11 cellular contexts compared by ENCODE assay signal in the genomic region with DNA sequence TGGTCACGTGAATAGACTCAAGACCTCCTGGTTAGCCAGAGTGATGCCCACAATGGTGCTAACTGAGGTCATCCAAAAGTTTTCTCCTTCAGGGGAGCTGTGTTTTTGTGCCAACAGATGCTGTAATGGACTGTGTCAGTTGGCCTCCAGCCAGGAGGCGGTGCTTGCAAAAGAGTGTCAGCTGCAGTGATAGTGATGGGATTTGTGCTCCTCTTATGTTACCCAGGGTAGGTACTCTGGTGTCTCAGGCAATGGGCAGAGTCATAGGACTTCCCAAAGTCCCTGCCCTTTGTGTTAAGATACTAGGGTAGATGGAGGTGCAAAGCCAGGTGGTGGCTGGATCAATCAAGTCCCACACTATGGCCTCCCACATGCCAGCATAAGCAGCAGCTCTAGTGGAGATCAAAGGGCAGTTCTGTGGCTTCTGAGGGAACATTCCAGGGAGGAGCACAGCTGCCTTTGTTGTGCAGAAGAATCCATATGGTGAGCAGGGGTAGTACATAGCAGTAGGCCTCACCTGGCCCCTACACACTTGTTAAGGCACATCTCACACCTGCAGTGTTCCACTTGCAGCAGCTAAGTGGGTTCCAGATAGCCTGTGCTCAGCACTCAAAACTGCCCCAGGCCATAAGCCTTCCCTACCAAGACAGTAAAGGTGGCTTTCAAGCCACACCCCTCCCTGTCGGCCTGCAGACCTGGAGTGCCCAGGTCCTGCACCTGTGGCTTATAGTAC. TPM values are rescaled to one million over a fixed set of nuclear protein-coding genes. Genes with fewer than 3 reads are reported as not detected.
A peak's percentile ranks its signal among the peaks of the same experiment; 100 is the strongest.
DNase-seq lines count a peak whose midpoint lies in the region; ATAC-seq, FAIRE-seq and TF ChIP-seq lines count a peak whose summit lies in the region.
"Had no signal": no experiment of that assay in that cellular context is flagged by ENCODE, and none has a peak within 500 bp of the region (broad histone marks: within the 10 kb centered on the region; RNA-seq: fewer than 3 reads in every experiment).

No MANE protein-coding gene starts in this region.

- H3K4me1 Mint-ChIP-seq in activated naive CD8-positive, alpha-beta T cell treated with anti-CD3 and anti-CD28 coated beads, Interleukin-2, amount 50 U/mL, for 24 hours = no peaks in the 10 kb centered on the region
- H3K4me1 Mint-ChIP-seq: activated CD4-positive, alpha-beta memory T cell treated with anti-CD3 and anti-CD28 coated beads, Interleukin-2, amount 10 ng/mL, durations not matched to agents 7 days and 5 days had no signal

- peak in 1 of 2 experiments; percentile 58; a peak in 3 of 4 replicates for TF ChIP-seq POLR2A in HepG2 (IDR thresholded peaks at IDR 0.05; ENCODE audit: insufficient read depth in 1 of 2, low read depth in 2 of 2, low read length in 2 of 2)

- TF ChIP-seq EP300 in HepG2 (IDR thresholded peaks at IDR 0.05; ENCODE audit: low read depth in 2 of 2, low read length in 2 of 2) (peak; percentile 47 to 77; a peak in 3 of 4 replicates), HepG2 (CRISPR knock-in tag; IDR thresholded peaks at IDR 0.05; ENCODE audit: borderline replicate concordance) (peak; percentile 80)

- H3K27me3 ChIP-seq in DND-41 (ENCODE audit: insufficient read depth, low read length, poor library complexity) = no peaks in the 10 kb centered on the region
- no peaks in the 10 kb centered on the region for H3K27me3 ChIP-seq in MG63
- no peaks in the 10 kb centered on the region for H3K27me3 ChIP-seq in HepG2 (ENCODE audit: control insufficient read depth in 1 of 2, insufficient read depth in 2 of 2, low read length in 2 of 2)

- peak; percentile 30 for DNase-seq in DND-41
- DNase-seq in MG63 = peak; percentile 8
- no peak for DNase-seq in activated naive CD8-positive, alpha-beta T cell treated with anti-CD3 and anti-CD28 coated beads, Interleukin-2, amount 50 U/mL, for 24 hours
- peak; percentile 96 for DNase-seq in HepG2 (ENCODE audit: low spot score)
- no peak for DNase-seq in NK-92 (lab: John Stamatoyannopoulos, UW; ENCODE audit: unreplicated experiment)
- no peak for DNase-seq in occipital lobe (lab: John Stamatoyannopoulos, UW)
- DNase-seq in RCC 7860 (ENCODE audit: low spot score) = no peak
- DNase-seq: activated CD4-positive, alpha-beta memory T cell treated with anti-CD3 and anti-CD28 coated beads, Interleukin-2, amount 10 ng/mL, durations not matched to agents 7 days and 5 days; cerebellar nuclear complex; stimulated activated naive CD4-positive, alpha-beta T cell had no signal

- BruUV-seq in HepG2 (replicated peaks; lab: Mats Ljungman, UMichigan) = no TSS peak

- peak overlapping the region; percentile 46 for H3K27ac ChIP-seq in DND-41 (ENCODE audit: low read length)
- H3K27ac ChIP-seq in HepG2 (ENCODE audit: extremely low read length, insufficient read depth, low read length) = peak overlapping the region; percentile 76

- no peaks in the 10 kb centered on the region for H3K36me3 Mint-ChIP-seq in activated naive CD8-positive, alpha-beta T cell treated with anti-CD3 and anti-CD28 coated beads, Interleukin-2, amount 50 U/mL, for 24 hours (ENCODE audit: low read depth)

- H3K9ac ChIP-seq in DND-41 (ENCODE audit: low read depth, low read length) (no peak overlapping the region), HepG2 (ENCODE audit: insufficient read depth, low read depth, low read length) (peak overlapping the region; percentile 56)

- no peaks in the 10 kb centered on the region for H3K27me3 Mint-ChIP-seq in activated naive CD8-positive, alpha-beta T cell treated with anti-CD3 and anti-CD28 coated beads, Interleukin-2, amount 50 U/mL, for 24 hours
- H3K27me3 Mint-ChIP-seq: activated CD4-positive, alpha-beta memory T cell treated with anti-CD3 and anti-CD28 coated beads, Interleukin-2, amount 10 ng/mL, durations not matched to agents 7 days and 5 days had no signal

- H3K9me3 ChIP-seq in DND-41 (ENCODE audit: insufficient read depth, low read length, severe bottlenecking) (no peaks in the 10 kb centered on the region), MG63 (no peaks in the 10 kb centered on the region), HepG2 (ENCODE audit: low read length) (no peaks in the 10 kb centered on the region)

- intact Hi-C loops in HepG2 (cut with micrococcal nuclease; ENCODE audit: unreplicated experiment) = loop anchor here (1.0 to 2.0 kb wide), 5 partner anchors 10 to 188 kb away; a partner anchor contains a TSS

- H3K79me2 ChIP-seq in DND-41 (ENCODE audit: insufficient read depth, low read length) (no peaks in the 10 kb centered on the region), HepG2 (ENCODE audit: insufficient read depth, low read length) (peaks cover 2% of the 10 kb centered on the region)

- TF ChIP-seq CTCF in DND-41 (IDR thresholded peaks at IDR 0.05; ENCODE audit: borderline replicate concordance, extremely low read depth, low read length, poor library complexity, severe bottlenecking) = no peak
- no peak for TF ChIP-seq CTCF in HepG2 (CRISPR knock-in tag; IDR thresholded peaks at IDR 0.05)

- 34% methylated on average over 3 of the region's 3 CpGs for WGBS in HepG2 (ENCODE audit: low lambda C conversion rate)

- no peak overlapping the region for H2AFZ ChIP-seq in DND-41 (ENCODE audit: low read depth, low read length)
- H2AFZ ChIP-seq in HepG2 (ENCODE audit: low read length) = peak overlapping the region; percentile 67

- CTCF ChIA-PET in HepG2 (lab: Yijun Ruan, JAX; ENCODE audit: low intra/inter-chr PET ratio, low total read pairs) = no interaction called here

- no peak overlapping the region for H3K4me3 Mint-ChIP-seq in activated naive CD8-positive, alpha-beta T cell treated with anti-CD3 and anti-CD28 coated beads, Interleukin-2, amount 50 U/mL, for 24 hours
- H3K4me3 Mint-ChIP-seq: activated CD4-positive, alpha-beta memory T cell treated with anti-CD3 and anti-CD28 coated beads, Interleukin-2, amount 10 ng/mL, durations not matched to agents 7 days and 5 days had no signal

- H3K4me1 ChIP-seq in DND-41 (ENCODE audit: insufficient read depth, low read length) (peaks cover 26% of the 10 kb centered on the region), HepG2 (ENCODE audit: insufficient read depth, low read length) (peaks cover 34% of the 10 kb centered on the region)

- FAIRE-seq in HepG2 (lab: Jason Lieb, UNC) (peak; percentile 83), RCC 7860 (lab: Jason Lieb, UNC) (no peak)

- no peak overlapping the region for H3K27ac Mint-ChIP-seq in activated naive CD8-positive, alpha-beta T cell treated with anti-CD3 and anti-CD28 coated beads, Interleukin-2, amount 50 U/mL, for 24 hours
- H3K27ac Mint-ChIP-seq: activated CD4-positive, alpha-beta memory T cell treated with anti-CD3 and anti-CD28 coated beads, Interleukin-2, amount 10 ng/mL, durations not matched to agents 7 days and 5 days had no signal

- POLR2A ChIA-PET in HepG2 (lab: Yijun Ruan, JAX) = interaction anchor here (0.9 to 3.1 kb wide), 14 partner anchors 10 to 195 kb away, joined by 3 to 55 read pairs (median 6); a partner anchor contains a TSS

- ATAC-seq in DND-41 (ENCODE audit: insufficient read depth, low read depth) (peak; percentile 54), HepG2 (peak; percentile 97), GM18907 (IDR thresholded peaks at IDR 0.05; ENCODE audit: unreplicated experiment) (no peak)
- peak; percentile 12 for ATAC-seq in activated naive CD8-positive, alpha-beta T cell treated with anti-CD3 and anti-CD28 coated beads, Interleukin-2, amount 50 U/mL, for 24 hours

- TF ChIP-seq RAD21 in HepG2 (CRISPR knock-in tag; IDR thresholded peaks at IDR 0.05) = no peak

- H3K4me3 ChIP-seq in DND-41 (ENCODE audit: low read depth in 1 of 2, low read length in 2 of 2) (no peak overlapping the region), MG63 (no peak overlapping the region), HepG2 (replicated peaks in 1 of 3; ENCODE audit: insufficient read depth in 1 of 3, low read depth in 2 of 3, low read length in 3 of 3) (peak overlapping the region in 2 of 3 experiments; percentile 17 to 60; a peak in 3 of 6 replicates)

- H3K9me3 Mint-ChIP-seq in activated naive CD8-positive, alpha-beta T cell treated with anti-CD3 and anti-CD28 coated beads, Interleukin-2, amount 50 U/mL, for 24 hours = no peaks in the 10 kb centered on the region
- H3K9me3 Mint-ChIP-seq: activated CD4-positive, alpha-beta memory T cell treated with anti-CD3 and anti-CD28 coated beads, Interleukin-2, amount 10 ng/mL, durations not matched to agents 7 days and 5 days had no signal

- no peaks in the 10 kb centered on the region for H3K36me3 ChIP-seq in DND-41 (ENCODE audit: insufficient read depth, low read length)
- no peaks in the 10 kb centered on the region for H3K36me3 ChIP-seq in MG63
- H3K36me3 ChIP-seq in HepG2 (replicated peaks in 1 of 2; ENCODE audit: control insufficient read depth in 1 of 2, insufficient read depth in 2 of 2, low read length in 2 of 2) = no peaks in the 10 kb centered on the region

- H4K20me1 ChIP-seq in DND-41 (ENCODE audit: insufficient read depth, low read length) (no peaks in the 10 kb centered on the region), HepG2 (ENCODE audit: insufficient read depth, low read length) (no peaks in the 10 kb centered on the region)

- H3K4me2 ChIP-seq in DND-41 (ENCODE audit: insufficient read depth, low read length) (no peak overlapping the region), HepG2 (ENCODE audit: low read depth, low read length) (peak overlapping the region; percentile 78)

- in situ Hi-C loops in HepG2 (cut with HindIII; ENCODE audit: extremely low pct_ligation_motif_present, low pct_unique_long_range_greater_than_20kb) = no loop called here

RNA-seq across cellular contexts. Expression of a gene that starts 9.4 kb away (rescaled TPM):
- 11.4 and 11.7 TPM in 2 replicates for total RNA-seq in MG63 (2014; rRNA removed; shearing (Covaris generic); ENCODE audit: low replicate concordance)
- total RNA-seq in HepG2 (2016; rRNA removed; fragmentation: Illumina TruSeq; extraction: Trizol) (9.7 and 12.3 TPM in 2 replicates), occipital lobe (40.9 TPM)
- 4.3 and 4.5 TPM in 2 replicates for total RNA-seq in HepG2 (2016; cell fraction: cytosol; rRNA removed; fragmentation: Illumina TruSeq; extraction: Trizol; ENCODE audit: low read depth)
- 10.9 and 12.4 TPM in 2 replicates for total RNA-seq in HepG2 (2016; cell fraction: insoluble cytoplasmic fraction; rRNA removed; fragmentation: Illumina TruSeq; extraction: Trizol)
- 9.9 and 12.1 TPM in 2 replicates for total RNA-seq in HepG2 (2016; cell fraction: membrane; rRNA removed; fragmentation: Illumina TruSeq; extraction: Trizol)
- total RNA-seq in HepG2 (2016; cell fraction: nucleus; rRNA removed; fragmentation: Illumina TruSeq; extraction: Trizol) = 6.9 and 7.8 TPM in 2 replicates
- polyA plus RNA-seq in HepG2 (2011; rRNA removed) = 2.5 TPM in 2 replicates
- polyA plus RNA-seq in HepG2 (2011; cell fraction: cytosol; rRNA removed) = 2.2 and 2.5 TPM in 2 replicates
- polyA plus RNA-seq in HepG2 (2011; cell fraction: nucleus; rRNA removed) = 1.3 and 1.4 TPM in 2 replicates
- 3.9 and 4.9 TPM in 2 replicates for polyA plus RNA-seq in HepG2 (2012)
- polyA plus RNA-seq in HepG2 (2016; cell fraction: cytosol; fragmentation: Illumina TruSeq; extraction: Trizol; ENCODE audit: low read depth) = 2.0 and 2.3 TPM in 2 replicates
- 12.6 and 13.6 TPM in 2 replicates for polyA plus RNA-seq in HepG2 (2016; cell fraction: insoluble cytoplasmic fraction; fragmentation: Illumina TruSeq; extraction: Trizol; ENCODE audit: low read depth)
- 6.0 and 6.5 TPM in 2 replicates for polyA plus RNA-seq in HepG2 (2016; cell fraction: membrane; fragmentation: Illumina TruSeq; extraction: Trizol; ENCODE audit: low read depth)
- 6.7 and 7.7 TPM in 2 replicates for polyA plus RNA-seq in HepG2 (2016; cell fraction: nucleus; fragmentation: Illumina TruSeq; extraction: Trizol; ENCODE audit: insufficient read depth, low read depth)
- polyA minus RNA-seq in HepG2 (2011; rRNA and poly(A)+ RNA removed; ENCODE audit: low replicate concordance) = 1.2 and 5.0 TPM in 2 replicates
- 4.2 and 4.5 TPM in 2 replicates for polyA minus RNA-seq in HepG2 (2011; cell fraction: cytosol; rRNA and poly(A)+ RNA removed)
- polyA minus RNA-seq in HepG2 (2011; cell fraction: nucleus; rRNA and poly(A)+ RNA removed) = 3.6 and 4.9 TPM in 2 replicates

RNA-seq across cellular contexts. Expression of a gene that starts 31.3 kb away (rescaled TPM):
- not detected in 2 replicates for total RNA-seq in MG63 (2014; rRNA removed; shearing (Covaris generic); ENCODE audit: low replicate concordance)
- total RNA-seq in HepG2 (2016; rRNA removed; fragmentation: Illumina TruSeq; extraction: Trizol) (85.1 and 102 TPM in 2 replicates), occipital lobe (13.4 TPM)
- 56.4 and 59.7 TPM in 2 replicates for total RNA-seq in HepG2 (2016; cell fraction: cytosol; rRNA removed; fragmentation: Illumina TruSeq; extraction: Trizol; ENCODE audit: low read depth)
- total RNA-seq in HepG2 (2016; cell fraction: insoluble cytoplasmic fraction; rRNA removed; fragmentation: Illumina TruSeq; extraction: Trizol) = 89.1 and 94.1 TPM in 2 replicates
- 63.5 and 68.2 TPM in 2 replicates for total RNA-seq in HepG2 (2016; cell fraction: membrane; rRNA removed; fragmentation: Illumina TruSeq; extraction: Trizol)
- total RNA-seq in HepG2 (2016; cell fraction: nucleus; rRNA removed; fragmentation: Illumina TruSeq; extraction: Trizol) = 120 and 129 TPM in 2 replicates
- 19.4 and 26.0 TPM in 2 replicates for polyA plus RNA-seq in HepG2 (2011; rRNA removed)
- polyA plus RNA-seq in HepG2 (2011; cell fraction: cytosol; rRNA removed) = 18.1 and 20.6 TPM in 2 replicates
- 13.0 and 14.3 TPM in 2 replicates for polyA plus RNA-seq in HepG2 (2011; cell fraction: nucleus; rRNA removed)
- polyA plus RNA-seq in HepG2 (2012) = 38.8 and 53.9 TPM in 2 replicates
- 11.4 and 13.6 TPM in 2 replicates for polyA plus RNA-seq in HepG2 (2016; cell fraction: cytosol; fragmentation: Illumina TruSeq; extraction: Trizol; ENCODE audit: low read depth)
- 65.0 and 72.9 TPM in 2 replicates for polyA plus RNA-seq in HepG2 (2016; cell fraction: insoluble cytoplasmic fraction; fragmentation: Illumina TruSeq; extraction: Trizol; ENCODE audit: low read depth)
- polyA plus RNA-seq in HepG2 (2016; cell fraction: membrane; fragmentation: Illumina TruSeq; extraction: Trizol; ENCODE audit: low read depth) = 28.0 and 30.7 TPM in 2 replicates
- 39.7 and 40.5 TPM in 2 replicates for polyA plus RNA-seq in HepG2 (2016; cell fraction: nucleus; fragmentation: Illumina TruSeq; extraction: Trizol; ENCODE audit: insufficient read depth, low read depth)
- 1.3 and 16.5 TPM in 2 replicates for polyA minus RNA-seq in HepG2 (2011; rRNA and poly(A)+ RNA removed; ENCODE audit: low replicate concordance)
- polyA minus RNA-seq in HepG2 (2011; cell fraction: cytosol; rRNA and poly(A)+ RNA removed) = 24.8 and 26.2 TPM in 2 replicates
- polyA minus RNA-seq in HepG2 (2011; cell fraction: nucleus; rRNA and poly(A)+ RNA removed) = 155 and 161 TPM in 2 replicates

Comparison
In these comparisons a context has a peak if more than half of its experiments do, and no peak if none do; other contexts are left out.
1. DNase-seq: peak in DND-41 (single experiment), MG63 (single experiment) and HepG2 (single experiment); none in activated naive CD8-positive, alpha-beta T cell treated with anti-CD3 and anti-CD28 coated beads, Interleukin-2, amount 50 U/mL, for 24 hours (single experiment), NK-92 (single experiment), occipital lobe (single experiment) and RCC 7860 (single experiment).
2. H3K4me3 ChIP-seq: peak in HepG2 (2 of 3); none in DND-41 (0 of 2) and MG63 (single experiment).
3. RNA of a gene that starts 31.3 kb away (total RNA-seq): 56.4 to 129 TPM in HepG2 and 13.4 TPM in occipital lobe (single experiment); not detected in MG63; every median in the first group is over 10 times any median in the second.